Comparison of ENCODE assay signal across 20 cellular contexts in genomic region chr18:24991220-24991575, GRCh38.
"Had no signal": no experiment of that assay in that cellular context is flagged by ENCODE, and none has a peak within 500 bp of the region (broad histone marks: within the 10 kb centered on the region; RNA-seq: fewer than 3 reads in every experiment).

No MANE protein-coding gene starts in this region.

- H3K4me1 Mint-ChIP-seq: activated naive CD4-positive, alpha-beta T cell treated with anti-CD3 and anti-CD28 coated beads, Interleukin-2, amount 10 ng/mL, durations not matched to agents 7 days and 5 days had no signal

- DNase-seq: activated B cell treated with CpG ODN at 0.5 μM for 24 hours; activated CD4-positive, alpha-beta memory T cell treated with anti-CD3 and anti-CD28 coated beads for 36 hours; activated CD4-positive, alpha-beta T cell treated with anti-CD3 and anti-CD28 coated beads for 48 hours; activated effector memory CD4-positive, alpha-beta T cell treated with Interleukin-2 at 50 U/mL for 16 hours; activated naive CD4-positive, alpha-beta T cell treated with anti-CD3 and anti-CD28 coated beads, Interleukin-2, amount 10 ng/mL, durations not matched to agents 7 days and 5 days; activated T-cell treated with anti-CD3 and anti-CD28 coated beads, Interleukin-2, amount 50 U/mL, for 72 hours; head of caudate nucleus; midbrain; stimulated activated CD4-positive, alpha-beta T cell treated with anti-CD3 and anti-CD28 coated beads, Interleukin-4, amount 100 ng/mL, for 24 hours; stimulated activated naive CD4-positive, alpha-beta T cell treated with Interleukin-2 at 50 U/mL for 16 hours; T1000 had no signal

- H3K27ac Mint-ChIP-seq: activated B cell treated with CpG ODN at 0.5 μM for 24 hours; activated CD4-positive, alpha-beta memory T cell treated with anti-CD3 and anti-CD28 coated beads for 36 hours; activated naive CD4-positive, alpha-beta T cell treated with anti-CD3 and anti-CD28 coated beads, Interleukin-2, amount 10 ng/mL, durations not matched to agents 7 days and 5 days; activated T-cell treated with anti-CD3 and anti-CD28 coated beads, Interleukin-2, amount 50 U/mL, for 72 hours; natural killer cell treated with Interleukin-12 subunit alpha and Interleukin-12 subunit beta and Interleukin-15 and Interleukin-18, amount 100 ng/mL, for 72 hours; T-helper 1 cell treated with Interleukin-12 subunit alpha and Interleukin-12 subunit beta and Interleukin-4 antibody, amounts not matched to agents 30 μg/mL and 1 μg/mL, for 36 hours; type B pancreatic cell had no signal

- ATAC-seq: activated T-cell treated with anti-CD3 and anti-CD28 coated beads, Interleukin-2, amount 50 U/mL, for 72 hours; esophagus mucosa; gastroesophageal sphincter; natural killer cell treated with Interleukin-12 subunit alpha and Interleukin-12 subunit beta and Interleukin-15 and Interleukin-18, amount 100 ng/mL, for 72 hours had no signal

- H3K27ac ChIP-seq: cardiac muscle cell, gastroesophageal sphincter, SJSA1, thoracic aorta had no signal

- H3K27me3 Mint-ChIP-seq: activated B cell treated with CpG ODN at 0.5 μM for 24 hours; activated CD4-positive, alpha-beta memory T cell treated with anti-CD3 and anti-CD28 coated beads for 36 hours; activated naive CD4-positive, alpha-beta T cell treated with anti-CD3 and anti-CD28 coated beads, Interleukin-2, amount 10 ng/mL, durations not matched to agents 7 days and 5 days had no signal

- H3K9me3 Mint-ChIP-seq: activated B cell treated with CpG ODN at 0.5 μM for 24 hours; activated CD4-positive, alpha-beta memory T cell treated with anti-CD3 and anti-CD28 coated beads for 36 hours; natural killer cell treated with Interleukin-12 subunit alpha and Interleukin-12 subunit beta and Interleukin-15 and Interleukin-18, amount 100 ng/mL, for 72 hours; T-helper 1 cell treated with Interleukin-12 subunit alpha and Interleukin-12 subunit beta and Interleukin-4 antibody, amounts not matched to agents 30 μg/mL and 1 μg/mL, for 36 hours; type B pancreatic cell had no signal

- H3K36me3 Mint-ChIP-seq: activated CD4-positive, alpha-beta memory T cell treated with anti-CD3 and anti-CD28 coated beads for 36 hours; activated naive CD4-positive, alpha-beta T cell treated with anti-CD3 and anti-CD28 coated beads, Interleukin-2, amount 10 ng/mL, durations not matched to agents 7 days and 5 days; natural killer cell treated with Interleukin-12 subunit alpha and Interleukin-12 subunit beta and Interleukin-15 and Interleukin-18, amount 100 ng/mL, for 72 hours; type B pancreatic cell had no signal

- H3K9me3 ChIP-seq: gastroesophageal sphincter, SJSA1, thoracic aorta had no signal

- H3K27me3 ChIP-seq: cardiac muscle cell, gastroesophageal sphincter, SJSA1 had no signal

- H3K36me3 ChIP-seq: cardiac muscle cell, gastroesophageal sphincter, SJSA1, thoracic aorta had no signal

- H3K4me3 Mint-ChIP-seq: activated B cell treated with CpG ODN at 0.5 μM for 24 hours; activated CD4-positive, alpha-beta memory T cell treated with anti-CD3 and anti-CD28 coated beads for 36 hours; activated naive CD4-positive, alpha-beta T cell treated with anti-CD3 and anti-CD28 coated beads, Interleukin-2, amount 10 ng/mL, durations not matched to agents 7 days and 5 days; activated T-cell treated with anti-CD3 and anti-CD28 coated beads, Interleukin-2, amount 50 U/mL, for 72 hours; natural killer cell treated with Interleukin-12 subunit alpha and Interleukin-12 subunit beta and Interleukin-15 and Interleukin-18, amount 100 ng/mL, for 72 hours; T-helper 1 cell treated with Interleukin-12 subunit alpha and Interleukin-12 subunit beta and Interleukin-4 antibody, amounts not matched to agents 30 μg/mL and 1 μg/mL, for 36 hours; type B pancreatic cell had no signal

- H3K4me1 ChIP-seq: SJSA1 had no signal

- H3K4me3 ChIP-seq: cardiac muscle cell, gastroesophageal sphincter, lung, SJSA1, thoracic aorta had no signal
